In genomic region chr2:75403991-75404428, GRCh38 we compare ENCODE assay signal across 1 cellular context.
TF ChIP-seq lines count a peak whose summit lies in the region.

No MANE protein-coding gene starts in this region.

TF ChIP-seq in GM12878, 131 proteins besides CTCF, POLR2A, EP300 and RAD21 (continued from another document):
- TF ChIP-seq, protein P1, sequence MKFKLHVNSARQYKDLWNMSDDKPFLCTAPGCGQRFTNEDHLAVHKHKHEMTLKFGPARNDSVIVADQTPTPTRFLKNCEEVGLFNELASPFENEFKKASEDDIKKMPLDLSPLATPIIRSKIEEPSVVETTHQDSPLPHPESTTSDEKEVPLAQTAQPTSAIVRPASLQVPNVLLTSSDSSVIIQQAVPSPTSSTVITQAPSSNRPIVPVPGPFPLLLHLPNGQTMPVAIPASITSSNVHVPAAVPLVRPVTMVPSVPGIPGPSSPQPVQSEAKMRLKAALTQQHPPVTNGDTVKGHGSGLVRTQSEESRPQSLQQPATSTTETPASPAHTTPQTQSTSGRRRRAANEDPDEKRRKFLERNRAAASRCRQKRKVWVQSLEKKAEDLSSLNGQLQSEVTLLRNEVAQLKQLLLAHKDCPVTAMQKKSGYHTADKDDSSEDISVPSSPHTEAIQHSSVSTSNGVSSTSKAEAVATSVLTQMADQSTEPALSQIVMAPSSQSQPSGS (IDR thresholded peaks at IDR 0.05; ENCODE audit: low read length): no peak
- TF ChIP-seq HDGF (IDR thresholded peaks at IDR 0.05) (no peak), ZSCAN29 (IDR thresholded peaks at IDR 0.05) (no peak), SMARCA5 (IDR thresholded peaks at IDR 0.05) (peak; percentile 81), CHD4 (IDR thresholded peaks at IDR 0.05) (no peak), SKIL (IDR thresholded peaks at IDR 0.05; ENCODE audit: low read depth, poor library complexity, severe bottlenecking) (peak; percentile 22), GABPA (IDR thresholded peaks at IDR 0.05; ENCODE audit: low read depth) (no peak), NBN (IDR thresholded peaks at IDR 0.05) (peak; percentile 6; the same call in 1 of the 2 replicates), POLR2AphosphoS5 (IDR thresholded peaks at IDR 0.05; ENCODE audit: low read length) (no peak)
